ENCODE assay signal across 22 cellular contexts in genomic region chr12:89685363-89685972, GRCh38.
"Had no signal": no experiment of that assay in that cellular context is flagged by ENCODE, and none has a peak within 500 bp of the region (broad histone marks: within the 10 kb centered on the region; RNA-seq: fewer than 3 reads in every experiment).

No MANE protein-coding gene starts in this region.

- FAIRE-seq: colon, endothelial cell of umbilical vein, frontal cortex, islet of Langerhans, TTC549 had no signal

- H3K36me3 ChIP-seq: breast epithelium, prostate gland, tibial nerve, vagina, WERI-Rb-1 had no signal

- ATAC-seq: effector memory CD8-positive, alpha-beta T cell; esophagus mucosa; mucosa of descending colon; stimulated activated naive CD8-positive, alpha-beta T cell treated with anti-CD3 and anti-CD28 coated beads, Interleukin-15, amount 100 ng/mL, for 72 hours had no signal

- H3K4me3 ChIP-seq: breast epithelium, dorsolateral prefrontal cortex, mucosa of descending colon, prostate gland, tibial nerve, vagina had no signal

- H3K9me3 Mint-ChIP-seq: central memory CD8-positive, alpha-beta T cell; effector memory CD8-positive, alpha-beta T cell had no signal

- H3K4me3 Mint-ChIP-seq: activated naive CD8-positive, alpha-beta T cell treated with anti-CD3 and anti-CD28 coated beads for 36 hours; central memory CD8-positive, alpha-beta T cell; effector memory CD8-positive, alpha-beta T cell; stimulated activated naive CD8-positive, alpha-beta T cell treated with anti-CD3 and anti-CD28 coated beads, Interleukin-15, amount 100 ng/mL, for 72 hours had no signal

- H3K9me3 ChIP-seq: prostate gland, vagina had no signal

- H3K27ac ChIP-seq: breast epithelium, prostate gland, tibial nerve, vagina, WERI-Rb-1 had no signal

- DNase-seq: activated naive CD8-positive, alpha-beta T cell treated with anti-CD3 and anti-CD28 coated beads for 36 hours; activated T-cell treated with anti-CD3 and anti-CD28 coated beads, Interleukin-2, amount 50 U/mL, for 1 hour; dorsolateral prefrontal cortex; effector memory CD8-positive, alpha-beta T cell; glutamatergic neuron; mesenchymal stem cell; mucosa of descending colon; stimulated activated CD4-positive, alpha-beta T cell treated with anti-CD3 and anti-CD28 coated beads, Interleukin-1b, Interleukin-23, amount 100 ng/mL, for 48 hours; stimulated activated naive CD8-positive, alpha-beta T cell treated with anti-CD3 and anti-CD28 coated beads, Interleukin-15, amount 100 ng/mL, for 72 hours; T-helper 1 cell; WERI-Rb-1 had no signal

- H3K4me1 ChIP-seq: breast epithelium, prostate gland had no signal

- H3K27me3 Mint-ChIP-seq: activated naive CD8-positive, alpha-beta T cell treated with anti-CD3 and anti-CD28 coated beads for 36 hours; central memory CD8-positive, alpha-beta T cell; effector memory CD8-positive, alpha-beta T cell; stimulated activated naive CD8-positive, alpha-beta T cell treated with anti-CD3 and anti-CD28 coated beads, Interleukin-15, amount 100 ng/mL, for 72 hours had no signal

- H3K27ac Mint-ChIP-seq: activated naive CD8-positive, alpha-beta T cell treated with anti-CD3 and anti-CD28 coated beads for 36 hours had no signal

- H3K27me3 ChIP-seq: breast epithelium, dorsolateral prefrontal cortex, tibial nerve, vagina had no signal
